ENCODE assay signal across 5 cellular contexts in genomic region chr9:19020886-19021285, GRCh38. TPM values are rescaled to one million over a fixed set of nuclear protein-coding genes. Genes with fewer than 3 reads are reported as not detected.
"Had no signal": no experiment of that assay in that cellular context is flagged by ENCODE, and none has a peak within 500 bp of the region (broad histone marks: within the 10 kb centered on the region; RNA-seq: fewer than 3 reads in every experiment).

No MANE protein-coding gene starts in this region.

- DNase-seq: H9, HCEC 1CT had no signal

- ATAC-seq: GM23338, HepG2 had no signal

RNA-seq across cellular contexts. Expression of gene SAXO1, which starts 12.1 kb away (rescaled TPM):
- total RNA-seq: GM23338, HepG2, HT1080 had no signal
